16 cellular contexts compared by ENCODE assay signal in genomic region chr5:58666598-58667595, GRCh38.
DNase-seq lines count a peak whose midpoint lies in the region; TF ChIP-seq lines count a peak whose summit lies in the region.
"Had no signal": no experiment of that assay in that cellular context is flagged by ENCODE, and none has a peak within 500 bp of the region (broad histone marks: within the 10 kb centered on the region; RNA-seq: fewer than 3 reads in every experiment).

No MANE protein-coding gene starts in this region.

- H3K9me2 ChIP-seq in MM.1S (replicated peaks; ENCODE audit: insufficient read depth, low read length): no peaks in the 10 kb centered on the region

- H3K27ac Mint-ChIP-seq in neural crest cell (ENCODE audit: unreplicated experiment): peak overlapping the region; percentile 51
- no peak overlapping the region for H3K27ac Mint-ChIP-seq in T-helper 2 cell treated with Interferon-gamma antibody and Interleukin-4, amounts not matched to agents 5 μg/mL and 100 μg/mL, for 36 hours
- H3K27ac Mint-ChIP-seq: activated CD8-positive, alpha-beta T cell treated with anti-CD3 and anti-CD28 coated beads, Interleukin-2, amount 10 ng/mL, durations not matched to agents 7 days and 5 days; CD8-positive, alpha-beta T cell; stimulated activated naive CD8-positive, alpha-beta T cell treated with anti-CD3 and anti-CD28 coated beads, Interleukin-15, Interleukin-2, amounts not matched to agents 100 ng/mL and 50 ng/mL, for 24 hours had no signal

- no peaks in the 10 kb centered on the region for H4K20me1 ChIP-seq in MM.1S (ENCODE audit: insufficient read depth, low read length)

- peaks cover 2% of the 10 kb centered on the region for H3K36me3 Mint-ChIP-seq in neural crest cell (ENCODE audit: low read depth)
- H3K36me3 Mint-ChIP-seq in T-helper 2 cell treated with Interferon-gamma antibody and Interleukin-4, amounts not matched to agents 5 μg/mL and 100 μg/mL, for 36 hours (ENCODE audit: low read depth): no peaks in the 10 kb centered on the region
- H3K36me3 Mint-ChIP-seq: CD8-positive, alpha-beta T cell had no signal

- no peaks in the 10 kb centered on the region for H3K9me3 ChIP-seq in MM.1S (replicated peaks; ENCODE audit: insufficient read depth, low read length)

- no peaks in the 10 kb centered on the region for H3K27me3 ChIP-seq in MM.1S (replicated peaks; ENCODE audit: insufficient read depth, low read length)
- H3K27me3 ChIP-seq: brain microvascular endothelial cell had no signal

- DNase-seq in GDM1 (lab: John Stamatoyannopoulos, UW): peak; percentile 40
- DNase-seq in NCI-H460 (ENCODE audit: extremely low read depth, low read depth): peak; percentile 70
- DNase-seq in fibroblast of pulmonary artery (ENCODE audit: low read depth): peak; percentile 90
- DNase-seq in neural crest cell (ENCODE audit: low read depth, low spot score): no peak
- DNase-seq in T-helper 2 cell treated with Interferon-gamma antibody and Interleukin-4, amounts not matched to agents 5 μg/mL and 100 μg/mL, for 36 hours (ENCODE audit: low spot score): no peak
- no peak for DNase-seq in mesenteric fat pad (ENCODE audit: low spot score)
- DNase-seq in MM.1S: no peak
- DNase-seq: activated CD8-positive, alpha-beta T cell treated with anti-CD3 and anti-CD28 coated beads, Interleukin-2, amount 10 ng/mL, durations not matched to agents 7 days and 5 days; activated effector memory CD4-positive, alpha-beta T cell treated with anti-CD3 and anti-CD28 coated beads, Interleukin-2, amount 50 U/mL, for 16 hours; brain microvascular endothelial cell; CD8-positive, alpha-beta T cell; effector memory CD4-positive, alpha-beta T cell; left colon; NCI-H1048; NCI-H774 had no signal

- peaks cover 4% of the 10 kb centered on the region for H3K9me3 Mint-ChIP-seq in neural crest cell
- no peaks in the 10 kb centered on the region for H3K9me3 Mint-ChIP-seq in T-helper 2 cell treated with Interferon-gamma antibody and Interleukin-4, amounts not matched to agents 5 μg/mL and 100 μg/mL, for 36 hours
- H3K9me3 Mint-ChIP-seq: CD8-positive, alpha-beta T cell; stimulated activated naive CD8-positive, alpha-beta T cell treated with anti-CD3 and anti-CD28 coated beads, Interleukin-15, Interleukin-2, amounts not matched to agents 100 ng/mL and 50 ng/mL, for 24 hours had no signal

- no peak overlapping the region for H2AFZ ChIP-seq in MM.1S (ENCODE audit: low read length)

- no peak overlapping the region for H3K4me3 ChIP-seq in fibroblast of pulmonary artery (replicated peaks; ENCODE audit: low read depth, low read length)
- no peak overlapping the region for H3K4me3 ChIP-seq in MM.1S (ENCODE audit: low read length)

- TF ChIP-seq CTCF in fibroblast of pulmonary artery (IDR thresholded peaks at IDR 0.05; ENCODE audit: low read length, missing control alignments): no peak
- TF ChIP-seq CTCF in neural crest cell (conservative IDR thresholded peaks at IDR 0.05): no peak
- TF ChIP-seq CTCF in MM.1S (IDR thresholded peaks at IDR 0.05; ENCODE audit: low read length): no peak

- no peaks in the 10 kb centered on the region for H3K36me3 ChIP-seq in MM.1S (replicated peaks; ENCODE audit: insufficient read depth, low read length)
- H3K36me3 ChIP-seq: brain microvascular endothelial cell had no signal

- H3K27ac ChIP-seq in MM.1S (ENCODE audit: low read length): no peak overlapping the region
- H3K27ac ChIP-seq: brain microvascular endothelial cell had no signal

- peaks cover 12% of the 10 kb centered on the region for H3K4me1 Mint-ChIP-seq in neural crest cell
- H3K4me1 Mint-ChIP-seq in T-helper 2 cell treated with Interferon-gamma antibody and Interleukin-4, amounts not matched to agents 5 μg/mL and 100 μg/mL, for 36 hours (ENCODE audit: low read depth): no peaks in the 10 kb centered on the region

- no peaks in the 10 kb centered on the region for H3F3A ChIP-seq in MM.1S (ENCODE audit: insufficient read depth, low read length)

- no peak overlapping the region for H3K9ac ChIP-seq in MM.1S (ENCODE audit: low read length)

- H3K27me3 Mint-ChIP-seq in neural crest cell (ENCODE audit: low read depth): no peaks in the 10 kb centered on the region
- no peaks in the 10 kb centered on the region for H3K27me3 Mint-ChIP-seq in T-helper 2 cell treated with Interferon-gamma antibody and Interleukin-4, amounts not matched to agents 5 μg/mL and 100 μg/mL, for 36 hours (ENCODE audit: low read depth)
- H3K27me3 Mint-ChIP-seq: stimulated activated naive CD8-positive, alpha-beta T cell treated with anti-CD3 and anti-CD28 coated beads, Interleukin-15, Interleukin-2, amounts not matched to agents 100 ng/mL and 50 ng/mL, for 24 hours had no signal

- H3K4me3 Mint-ChIP-seq in neural crest cell: no peak overlapping the region
- H3K4me3 Mint-ChIP-seq in T-helper 2 cell treated with Interferon-gamma antibody and Interleukin-4, amounts not matched to agents 5 μg/mL and 100 μg/mL, for 36 hours: no peak overlapping the region
- H3K4me3 Mint-ChIP-seq: activated CD8-positive, alpha-beta T cell treated with anti-CD3 and anti-CD28 coated beads, Interleukin-2, amount 10 ng/mL, durations not matched to agents 7 days and 5 days; CD8-positive, alpha-beta T cell; stimulated activated naive CD8-positive, alpha-beta T cell treated with anti-CD3 and anti-CD28 coated beads, Interleukin-15, Interleukin-2, amounts not matched to agents 100 ng/mL and 50 ng/mL, for 24 hours had no signal

- H3K4me2 ChIP-seq in MM.1S (ENCODE audit: low read depth, low read length): no peak overlapping the region

- H3K79me2 ChIP-seq in MM.1S (ENCODE audit: low read length): no peaks in the 10 kb centered on the region

- no peaks in the 10 kb centered on the region for H3K4me1 ChIP-seq in MM.1S (ENCODE audit: low read length)

Comparison
In these comparisons a context has a peak if more than half of its experiments do, and no peak if none do; other contexts are left out.
1. DNase-seq: peak in GDM1 (single experiment), NCI-H460 (single experiment) and fibroblast of pulmonary artery (single experiment); none in neural crest cell (single experiment), T-helper 2 cell treated with Interferon-gamma antibody and Interleukin-4, amounts not matched to agents 5 μg/mL and 100 μg/mL, for 36 hours (single experiment), mesenteric fat pad (single experiment) and MM.1S (single experiment).